Comparison of ENCODE assay signal across 16 cellular contexts in genomic region chr4:24118031-24118430, GRCh38.
"Had no signal": no experiment of that assay in that cellular context is flagged by ENCODE, and none has a peak within 500 bp of the region (broad histone marks: within the 10 kb centered on the region; RNA-seq: fewer than 3 reads in every experiment).

No MANE protein-coding gene starts in this region.

- H3K4me1 ChIP-seq: colonic mucosa, suprapubic skin, vagina had no signal

- H3K36me3 ChIP-seq: colonic mucosa, left ventricle myocardium inferior, ovary, suprapubic skin, vagina had no signal

- H3K4me3 Mint-ChIP-seq: activated CD4-positive, alpha-beta T cell treated with anti-CD3 and anti-CD28 coated beads for 36 hours; activated T-helper 1 cell treated with anti-CD3 and anti-CD28 coated beads, Interleukin-12 subunit alpha, Interleukin-12 subunit beta, Interleukin-2, Interleukin-4 antibody, amounts not matched to agents 30 ng/mL and 10 ng/mL and 1 ng/mL, durations not matched to agents 14 hours and 24 hours and 36 hours; naive thymus-derived CD4-positive, alpha-beta T cell; T-helper 2 cell treated with Interferon-gamma antibody and Interleukin-4, amounts not matched to agents 5 μg/mL and 100 μg/mL, for 36 hours; WTC11 had no signal

- H3K4me3 ChIP-seq: colonic mucosa, left ventricle myocardium inferior, ovary, suprapubic skin, vagina had no signal

- H3K4me1 Mint-ChIP-seq: activated CD4-positive, alpha-beta T cell treated with anti-CD3 and anti-CD28 coated beads for 36 hours; naive thymus-derived CD4-positive, alpha-beta T cell had no signal

- H3K27ac ChIP-seq: colonic mucosa, left ventricle myocardium inferior, ovary, suprapubic skin, vagina had no signal

- H3K36me3 Mint-ChIP-seq: activated naive CD4-positive, alpha-beta T cell treated with anti-CD3 and anti-CD28 coated beads, Interleukin-2, amount 50 U/mL, for 72 hours; naive thymus-derived CD4-positive, alpha-beta T cell; WTC11 had no signal

- H3K9me3 Mint-ChIP-seq: activated T-helper 1 cell treated with anti-CD3 and anti-CD28 coated beads, Interleukin-12 subunit alpha, Interleukin-12 subunit beta, Interleukin-2, Interleukin-4 antibody, amounts not matched to agents 30 ng/mL and 10 ng/mL and 1 ng/mL, durations not matched to agents 14 hours and 24 hours and 36 hours; T-helper 2 cell treated with Interferon-gamma antibody and Interleukin-4, amounts not matched to agents 5 μg/mL and 100 μg/mL, for 36 hours had no signal

- H3K9me3 ChIP-seq: colonic mucosa, ovary, suprapubic skin, vagina had no signal

- DNase-seq: activated CD4-positive, alpha-beta T cell treated with anti-CD3 and anti-CD28 coated beads for 36 hours; activated CD4-positive, alpha-beta T cell treated with anti-CD3 and anti-CD28 coated beads, Interleukin-2, amount 50 U/mL, for 48 hours; activated gamma-delta T cell treated with Interleukin-2 at 50 U/mL for 16 hours; caudate nucleus; colonic mucosa; left ventricle myocardium inferior; naive thymus-derived CD4-positive, alpha-beta T cell; ovary; stimulated activated naive CD8-positive, alpha-beta T cell treated with anti-CD3 and anti-CD28 coated beads, Interleukin-15, Interleukin-2, amounts not matched to agents 100 U/mL and 50 U/mL, for 24 hours; trophoblast cell had no signal

- ATAC-seq: activated CD4-positive, alpha-beta T cell treated with anti-CD3 and anti-CD28 coated beads for 36 hours; activated naive CD4-positive, alpha-beta T cell treated with anti-CD3 and anti-CD28 coated beads, Interleukin-2, amount 50 U/mL, for 72 hours; naive thymus-derived CD4-positive, alpha-beta T cell; stimulated activated naive CD8-positive, alpha-beta T cell treated with anti-CD3 and anti-CD28 coated beads, Interleukin-15, Interleukin-2, amounts not matched to agents 100 U/mL and 50 U/mL, for 24 hours; WTC11 had no signal

- H3K27ac Mint-ChIP-seq: activated CD4-positive, alpha-beta T cell treated with anti-CD3 and anti-CD28 coated beads for 36 hours; activated naive CD4-positive, alpha-beta T cell treated with anti-CD3 and anti-CD28 coated beads, Interleukin-2, amount 50 U/mL, for 72 hours; activated T-helper 1 cell treated with anti-CD3 and anti-CD28 coated beads, Interleukin-12 subunit alpha, Interleukin-12 subunit beta, Interleukin-2, Interleukin-4 antibody, amounts not matched to agents 30 ng/mL and 10 ng/mL and 1 ng/mL, durations not matched to agents 14 hours and 24 hours and 36 hours; naive thymus-derived CD4-positive, alpha-beta T cell; T-helper 2 cell treated with Interferon-gamma antibody and Interleukin-4, amounts not matched to agents 5 μg/mL and 100 μg/mL, for 36 hours; WTC11 had no signal

- H3K27me3 Mint-ChIP-seq: activated CD4-positive, alpha-beta T cell treated with anti-CD3 and anti-CD28 coated beads for 36 hours had no signal

- H3K27me3 ChIP-seq: colonic mucosa, ovary, suprapubic skin, vagina had no signal
